ENCODE assay signal across 1 cellular context in genomic region chr3:190060401-190060800, GRCh38.
TF ChIP-seq lines count a peak whose summit lies in the region.

No MANE protein-coding gene starts in this region.

TF ChIP-seq in IMR-90, 13 proteins besides CTCF, POLR2A, EP300 and RAD21:
- TF ChIP-seq NFE2L2 (IDR thresholded peaks at IDR 0.05; ENCODE audit: low read depth, low read length), result no peak
- no peak for TF ChIP-seq USF2 (IDR thresholded peaks at IDR 0.05; ENCODE audit: low read depth, low read length)
- TF ChIP-seq BHLHE40 (IDR thresholded peaks at IDR 0.05; ENCODE audit: low read depth, low read length), result no peak
- no peak for TF ChIP-seq CEBPB (IDR thresholded peaks at IDR 0.05; ENCODE audit: low read depth, low read length)
- no peak for TF ChIP-seq MXI1 (IDR thresholded peaks at IDR 0.05; ENCODE audit: borderline replicate concordance, low read depth, low read length)
- no peak for TF ChIP-seq RFX5 (IDR thresholded peaks at IDR 0.05; ENCODE audit: low read depth, low read length)
- no peak for TF ChIP-seq ELK1 (IDR thresholded peaks at IDR 0.05; ENCODE audit: borderline replicate concordance, low read depth, low read length)
- TF ChIP-seq FOS (IDR thresholded peaks at IDR 0.05; ENCODE audit: low read depth, low read length), result no peak
- no peak for TF ChIP-seq RCOR1 (IDR thresholded peaks at IDR 0.05; ENCODE audit: insufficient replicate concordance, low read length)
- no peak for TF ChIP-seq SMC3 (IDR thresholded peaks at IDR 0.05; ENCODE audit: low read depth, low read length)
- TF ChIP-seq MAFK (IDR thresholded peaks at IDR 0.05; ENCODE audit: low read depth, low read length), result no peak
- TF ChIP-seq CHD1 (IDR thresholded peaks at IDR 0.05; ENCODE audit: low read depth, low read length), result no peak
- no peak for TF ChIP-seq MAZ (IDR thresholded peaks at IDR 0.05; ENCODE audit: borderline replicate concordance, low read depth, low read length)
